In the genomic region with DNA sequence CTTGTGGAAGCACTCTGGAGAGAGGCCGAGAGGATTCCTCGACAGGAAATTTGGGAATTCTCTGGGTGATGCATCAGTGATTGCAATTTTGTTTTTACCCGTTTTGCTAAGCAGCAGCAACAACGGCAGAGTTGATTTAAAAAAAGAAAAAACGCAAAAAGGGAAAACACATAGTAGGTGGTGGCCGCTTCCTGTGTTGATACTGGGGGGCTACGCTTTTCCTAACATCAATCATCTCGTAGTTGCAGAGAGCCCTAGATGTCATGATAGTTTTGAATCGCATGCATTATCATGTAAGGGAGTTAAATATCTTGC, we compare ENCODE assay signal across 8 cellular contexts. TPM values are rescaled to one million over a fixed set of nuclear protein-coding genes. Genes with fewer than 3 reads are reported as not detected.
A peak's percentile ranks its signal among the peaks of the same experiment; 100 is the strongest.
DNase-seq lines count a peak whose midpoint lies in the region; ATAC-seq and TF ChIP-seq lines count a peak whose summit lies in the region.

No MANE protein-coding gene starts in this region.

- H3K79me2 ChIP-seq in Loucy (ENCODE audit: insufficient read depth, low read length) = peaks cover 20% of the 10 kb centered on the region; the same call in 1 of the 2 replicates

- no peak for TF ChIP-seq CTCF in Loucy (conservative IDR thresholded peaks at IDR 0.05; ENCODE audit: low read length)

- H3K4me2 ChIP-seq in Loucy (ENCODE audit: low read depth, low read length, poor library complexity, severe bottlenecking) = peak overlapping the region; percentile 96

- H3K27me3 ChIP-seq in CD4-positive, CD25-positive, alpha-beta regulatory T cell (ENCODE audit: control insufficient read depth, insufficient read depth, low read length) = no peaks in the 10 kb centered on the region
- no peaks in the 10 kb centered on the region for H3K27me3 ChIP-seq in Loucy (ENCODE audit: insufficient read depth, low read length, poor library complexity, severe bottlenecking)
- H3K27me3 ChIP-seq in neuron (ENCODE audit: insufficient read depth, low read length) = no peaks in the 10 kb centered on the region

- H3K27ac Mint-ChIP-seq in CD4-positive, CD25-positive, alpha-beta regulatory T cell = peak overlapping the region; percentile 88 to 98 (median 97)
- H3K27ac Mint-ChIP-seq in effector memory CD8-positive, alpha-beta T cell = peak overlapping the region; percentile 98 to 100

- ATAC-seq in CD4-positive, CD25-positive, alpha-beta regulatory T cell (ENCODE audit: low read depth in 2 of 2) = no peak
- no peak for ATAC-seq in effector memory CD8-positive, alpha-beta T cell (replicated peaks)
- no peak for ATAC-seq in HG03520 (IDR thresholded peaks at IDR 0.05; ENCODE audit: unreplicated experiment)

- peaks cover 6% of the 10 kb centered on the region for H3K27me3 Mint-ChIP-seq in CD4-positive, CD25-positive, alpha-beta regulatory T cell
- H3K27me3 Mint-ChIP-seq in effector memory CD8-positive, alpha-beta T cell = no peaks in the 10 kb centered on the region

- no peaks in the 10 kb centered on the region for H3F3A ChIP-seq in Loucy (ENCODE audit: low read depth)

- H3K36me3 ChIP-seq in CD4-positive, CD25-positive, alpha-beta regulatory T cell (ENCODE audit: control insufficient read depth, insufficient read depth, low read length) = no peaks in the 10 kb centered on the region
- H3K36me3 ChIP-seq in Loucy (ENCODE audit: insufficient read depth, low read length) = no peaks in the 10 kb centered on the region
- no peaks in the 10 kb centered on the region for H3K36me3 ChIP-seq in neuron (ENCODE audit: insufficient read depth, low read length)

- no peaks in the 10 kb centered on the region for H3K9me3 ChIP-seq in CD4-positive, CD25-positive, alpha-beta regulatory T cell (ENCODE audit: control insufficient read depth in 2 of 2, low read length in 2 of 2)
- no peaks in the 10 kb centered on the region for H3K9me3 ChIP-seq in Loucy (ENCODE audit: insufficient read depth, low read depth, low read length)
- no peaks in the 10 kb centered on the region for H3K9me3 ChIP-seq in neuron (ENCODE audit: low read length)

- peak overlapping the region; percentile 88 for H3K9ac ChIP-seq in Loucy (ENCODE audit: low read depth, low read length, poor library complexity, severe bottlenecking)

- H3K4me3 ChIP-seq in CD4-positive, CD25-positive, alpha-beta regulatory T cell (ENCODE audit: low read depth, low read length) = peak overlapping the region; percentile 98
- H3K4me3 ChIP-seq in Loucy (ENCODE audit: low read length, poor library complexity, severe bottlenecking) = peak overlapping the region; percentile 91
- peak overlapping the region; percentile 58 for H3K4me3 ChIP-seq in neuron (ENCODE audit: low read length)

- H3K9me2 ChIP-seq in Loucy (replicated peaks; ENCODE audit: low read depth, low read length) = no peaks in the 10 kb centered on the region

- H3K4me1 ChIP-seq in CD4-positive, CD25-positive, alpha-beta regulatory T cell (ENCODE audit: control insufficient read depth, insufficient read depth, low read length, poor library complexity, severe bottlenecking) = peaks cover 16% of the 10 kb centered on the region
- peaks cover 12% of the 10 kb centered on the region for H3K4me1 ChIP-seq in Loucy (ENCODE audit: insufficient read depth, low read length, poor library complexity, severe bottlenecking)
- peaks cover 2% of the 10 kb centered on the region for H3K4me1 ChIP-seq in neuron (ENCODE audit: insufficient read depth, low read length)

- H2AFZ ChIP-seq in Loucy (ENCODE audit: low read length) (peak overlapping the region; percentile 100), neuron (ENCODE audit: low read depth, low read length) (peak overlapping the region; percentile 89)

- DNase-seq in CD4-positive, CD25-positive, alpha-beta regulatory T cell = no peak
- no peak for DNase-seq in effector memory CD8-positive, alpha-beta T cell
- DNase-seq in globus pallidus (ENCODE audit: low spot score) = no peak
- no peak for DNase-seq in NCI-H446 (lab: John Stamatoyannopoulos, UW)
- no peak for DNase-seq in NCI-H526 (lab: John Stamatoyannopoulos, UW)

- H3K9me3 Mint-ChIP-seq in CD4-positive, CD25-positive, alpha-beta regulatory T cell = no peaks in the 10 kb centered on the region
- no peaks in the 10 kb centered on the region for H3K9me3 Mint-ChIP-seq in effector memory CD8-positive, alpha-beta T cell

- H3K4me3 Mint-ChIP-seq in CD4-positive, CD25-positive, alpha-beta regulatory T cell = peak overlapping the region; percentile 88 to 98 (median 94)
- peak overlapping the region; percentile 93 to 94 for H3K4me3 Mint-ChIP-seq in effector memory CD8-positive, alpha-beta T cell

- peaks cover 13 to 47% (median 32%) of the 10 kb centered on the region in 4 donors for H3K4me1 Mint-ChIP-seq in CD4-positive, CD25-positive, alpha-beta regulatory T cell
- peaks cover 20 to 24% of the 10 kb centered on the region in 2 donors for H3K4me1 Mint-ChIP-seq in effector memory CD8-positive, alpha-beta T cell (ENCODE audit: low read depth in 2 of 2)

- H3K27ac ChIP-seq in CD4-positive, CD25-positive, alpha-beta regulatory T cell (ENCODE audit: insufficient read depth, low read length, poor library complexity, severe bottlenecking) = peak overlapping the region; percentile 92

- H4K20me1 ChIP-seq in Loucy (ENCODE audit: insufficient read depth, low read length, poor library complexity, severe bottlenecking) = no peaks in the 10 kb centered on the region

- no peaks in the 10 kb centered on the region for H3K36me3 Mint-ChIP-seq in CD4-positive, CD25-positive, alpha-beta regulatory T cell
- H3K36me3 Mint-ChIP-seq in effector memory CD8-positive, alpha-beta T cell (ENCODE audit: insufficient read depth) = peaks cover 22% of the 10 kb centered on the region

RNA-seq across cellular contexts. Expression of a gene that starts 0.3 kb away (rescaled TPM):
- 12.3 TPM for total RNA-seq in CD4-positive, CD25-positive, alpha-beta regulatory T cell
- polyA plus RNA-seq in CD4-positive, CD25-positive, alpha-beta regulatory T cell = 1 to 10 TPM; 4.2 to 6.9 (median 5.3) TPM

RNA-seq across cellular contexts. Expression of a gene that starts 27.5 kb away (rescaled TPM):
- 21.1 TPM for total RNA-seq in CD4-positive, CD25-positive, alpha-beta regulatory T cell
- 10 to 100 TPM; 34.3 to 57.8 (median 47.4) TPM for polyA plus RNA-seq in CD4-positive, CD25-positive, alpha-beta regulatory T cell
